ENCODE assay signal across 27 cellular contexts in genomic region chr22:42792453-42792908, GRCh38.
DNase-seq lines count a peak whose midpoint lies in the region; ATAC-seq, FAIRE-seq and TF ChIP-seq lines count a peak whose summit lies in the region.
"Had no signal": no experiment of that assay in that cellular context is flagged by ENCODE, and none has a peak within 500 bp of the region (broad histone marks: within the 10 kb centered on the region; RNA-seq: fewer than 3 reads in every experiment).

No MANE protein-coding gene starts in this region.

- H3K4me2 ChIP-seq in H1 (ENCODE audit: insufficient read depth in 1 of 2, low read depth in 2 of 2, low read length in 2 of 2) (no peak overlapping the region), neural progenitor cell (no peak overlapping the region)
- H3K4me2 ChIP-seq: GM23338 had no signal

- no peak overlapping the region for H2BK12ac ChIP-seq in H1 (ENCODE audit: low read depth, low read length)

- TF ChIP-seq RAD21 in H1 (IDR thresholded peaks at IDR 0.05 in 1 of 2, conservative IDR thresholded peaks at IDR 0.05 in 1 of 2; ENCODE audit: low read depth in 2 of 2, low read length in 2 of 2) = no peak

- H3K36me3 Mint-ChIP-seq in neural progenitor cell = peaks cover 5% of the 10 kb centered on the region

- no peaks in the 10 kb centered on the region for H3K23me2 ChIP-seq in H1 (ENCODE audit: low read depth, low read length)

- H4K91ac ChIP-seq in H1 (replicated peaks; ENCODE audit: insufficient read length, low read length) = peak overlapping the region; percentile 40

- TF ChIP-seq CTCF in Peyer's patch (IDR thresholded peaks at IDR 0.05) (no peak), H1 (IDR thresholded peaks at IDR 0.05; ENCODE audit: control extremely low read depth in 1 of 3, insufficient read depth in 1 of 3, low read depth in 1 of 3, low read length in 3 of 3) (no peak), neural progenitor cell (IDR thresholded peaks at IDR 0.05) (no peak), suprapubic skin (IDR thresholded peaks at IDR 0.05) (no peak), testis (IDR thresholded peaks at IDR 0.05) (no peak)

- no peak overlapping the region for H3K4ac ChIP-seq in H1 (replicated peaks; ENCODE audit: insufficient read length, low read depth, low read length)

- H3K27me3 Mint-ChIP-seq in neural progenitor cell (ENCODE audit: insufficient read depth, low read depth) = peaks cover 6% of the 10 kb centered on the region
- H3K27me3 Mint-ChIP-seq: activated naive CD8-positive, alpha-beta T cell treated with anti-CD3 and anti-CD28 coated beads, Interleukin-2, amount 10 ng/mL, durations not matched to agents 7 days and 5 days had no signal

- intact Hi-C loops in testis (cut with DNase I; ENCODE audit: low total_unique reads) = no loop called here

- H2AFZ ChIP-seq in H1 (ENCODE audit: low read length) (no peak overlapping the region), neural progenitor cell (replicated peaks) (no peak overlapping the region)
- H2AFZ ChIP-seq: GM23338 had no signal

- WGBS in H1 (ENCODE audit: extremely low coverage in 1 of 2, insufficient coverage in 1 of 2, insufficient read length in 1 of 2, insufficient replicate concordance in 2 of 2, low coverage in 1 of 2, low lambda C conversion rate in 2 of 2, missing lambda C conversion rate in 1 of 2), 2 experiments = 85% methylated on average over 13 of the region's 13 CpGs; no CpG with 5 or more reads in 1 of the 2 experiments
- WGBS in suprapubic skin = 90% methylated on average over 7 of the region's 13 CpGs
- 82% methylated on average over 13 of the region's 13 CpGs; no CpG with 5 or more reads in 1 of the 2 donors for WGBS in testis, 2 donors

- peaks cover 3% of the 10 kb centered on the region for H3K4me1 Mint-ChIP-seq in neural progenitor cell
- H3K4me1 Mint-ChIP-seq: activated naive CD8-positive, alpha-beta T cell treated with anti-CD3 and anti-CD28 coated beads, Interleukin-2, amount 10 ng/mL, durations not matched to agents 7 days and 5 days; B cell; memory B cell had no signal

- no peaks in the 10 kb centered on the region for H3F3A ChIP-seq in neural progenitor cell (ENCODE audit: low read depth)

- H4K20me1 ChIP-seq in H1 (replicated peaks in 1 of 2; ENCODE audit: control insufficient read depth in 1 of 2, insufficient read depth in 2 of 2, low read length in 2 of 2) (no peaks in the 10 kb centered on the region), neural progenitor cell (ENCODE audit: low read depth) (no peaks in the 10 kb centered on the region)

- H3K4me3 ChIP-seq in Peyer's patch (no peak overlapping the region), H1 (ENCODE audit: extremely low read depth in 1 of 4, insufficient read depth in 2 of 4, low read depth in 3 of 4, low read length in 4 of 4) (no peak overlapping the region), neural progenitor cell (no peak overlapping the region), suprapubic skin (no peak overlapping the region), testis (no peak overlapping the region)
- H3K4me3 ChIP-seq: GM23338, spleen had no signal

- H3K27me3 ChIP-seq in Peyer's patch (no peaks in the 10 kb centered on the region), H1 (replicated peaks in 1 of 4; ENCODE audit: control insufficient read depth in 3 of 4, extremely low read depth in 1 of 4, insufficient read depth in 3 of 4, low read length in 3 of 4) (no peaks in the 10 kb centered on the region; a peak in 1 of 7 replicates), neural progenitor cell (no peaks in the 10 kb centered on the region), suprapubic skin (no peaks in the 10 kb centered on the region), testis (no peaks in the 10 kb centered on the region)
- H3K27me3 ChIP-seq: neutrophil, spleen had no signal

- peak overlapping the region; percentile 60 for H3K27ac Mint-ChIP-seq in neural progenitor cell
- H3K27ac Mint-ChIP-seq: activated naive CD8-positive, alpha-beta T cell treated with anti-CD3 and anti-CD28 coated beads, Interleukin-2, amount 10 ng/mL, durations not matched to agents 7 days and 5 days; B cell; CD8-positive, alpha-beta T cell; GM23338; HFFc6; memory B cell had no signal

- POLR2A ChIA-PET in H1 (lab: Charles Lee; ENCODE audit: partially characterized antibody) = no interaction called here

- no peak overlapping the region for H4K8ac ChIP-seq in H1 (ENCODE audit: extremely low read depth, insufficient read depth, low read length)

- peak overlapping the region in 3 of 4 donors; percentile 53 to 72 (median 72) for H3K27ac ChIP-seq in Peyer's patch
- H3K27ac ChIP-seq in H1 (ENCODE audit: low read depth, low read length) = no peak overlapping the region
- no peak overlapping the region for H3K27ac ChIP-seq in neural progenitor cell
- peak overlapping the region; percentile 81 for H3K27ac ChIP-seq in suprapubic skin
- H3K27ac ChIP-seq in testis = no peak overlapping the region
- H3K27ac ChIP-seq: HL-60, neutrophil, VCaP had no signal

- H3K9ac ChIP-seq in H1 (replicated peaks in 1 of 4; ENCODE audit: extremely low read depth in 1 of 4, low read depth in 3 of 4, low read length in 3 of 4) (no peak overlapping the region), neural progenitor cell (no peak overlapping the region)

- H3K79me1 ChIP-seq in H1 (ENCODE audit: low read depth, low read length) = no peaks in the 10 kb centered on the region

- no peaks in the 10 kb centered on the region for H3K9me3 ChIP-seq in Peyer's patch
- no peaks in the 10 kb centered on the region for H3K9me3 ChIP-seq in H1 (ENCODE audit: insufficient read depth in 2 of 2, low read depth in 1 of 2, low read length in 1 of 2)
- no peaks in the 10 kb centered on the region for H3K9me3 ChIP-seq in neural progenitor cell (ENCODE audit: low read depth)
- H3K9me3 ChIP-seq in suprapubic skin = no peaks in the 10 kb centered on the region
- no peaks in the 10 kb centered on the region for H3K9me3 ChIP-seq in testis
- H3K9me3 ChIP-seq: neutrophil, spleen had no signal

- H2BK5ac ChIP-seq in H1 (ENCODE audit: low read depth, low read length) = no peak overlapping the region

- CTCF ChIA-PET in H1 (lab: Charles Lee; ENCODE audit: partially characterized antibody) = interaction anchor here (0.7 to 2.2 kb wide), 8 partner anchors 11 to 268 kb away, joined by 3 to 12 read pairs (median 4); no protein-coding TSS in a partner anchor

- no peak overlapping the region for H2BK15ac ChIP-seq in H1 (ENCODE audit: low read length)

- H3K9me3 Mint-ChIP-seq in neural progenitor cell = no peaks in the 10 kb centered on the region
- H3K9me3 Mint-ChIP-seq: activated naive CD8-positive, alpha-beta T cell treated with anti-CD3 and anti-CD28 coated beads, Interleukin-2, amount 10 ng/mL, durations not matched to agents 7 days and 5 days; CD8-positive, alpha-beta T cell; GM23338; HFFc6; memory B cell had no signal

- peak overlapping the region; percentile 54 for H2BK120ac ChIP-seq in H1 (replicated peaks; ENCODE audit: low read depth, low read length)

- no peak for FAIRE-seq in H1 (lab: Jason Lieb, UNC)
- FAIRE-seq: GM12891 had no signal

- TF ChIP-seq POLR2A in Peyer's patch (IDR thresholded peaks at IDR 0.05) (no peak), H1 (IDR thresholded peaks at IDR 0.05; ENCODE audit: control extremely low read depth in 1 of 2, low read depth in 2 of 2, low read length in 2 of 2) (no peak), suprapubic skin (IDR thresholded peaks at IDR 0.05) (no peak), testis (IDR thresholded peaks at IDR 0.05) (no peak)

- H3K4me1 ChIP-seq in Peyer's patch (no peaks in the 10 kb centered on the region), H1 (replicated peaks in 1 of 4; ENCODE audit: control insufficient read depth in 3 of 4, insufficient read depth in 4 of 4, low read length in 3 of 4) (no peaks in the 10 kb centered on the region; a peak in 2 of 7 replicates), neural progenitor cell (no peaks in the 10 kb centered on the region), suprapubic skin (peaks cover 26% of the 10 kb centered on the region), testis (peaks cover 7% of the 10 kb centered on the region)

- DNase-seq in Peyer's patch (no peak), H1 (ENCODE audit: low read depth in 1 of 2, low spot score in 2 of 2) (no peak), neural progenitor cell (ENCODE audit: low spot score) (no peak), suprapubic skin (ENCODE audit: low spot score in 2 of 2) (no peak), testis (no peak), SKM-1 treated with dmso at 0.1 percent for 144 hours (lab: John Stamatoyannopoulos, UW; ENCODE audit: unreplicated experiment) (no peak)
- DNase-seq: activated CD4-positive, alpha-beta T cell treated with anti-CD3 and anti-CD28 coated beads for 48 hours; activated CD8-positive, alpha-beta memory T cell treated with anti-CD3 and anti-CD28 coated beads for 24 hours; activated effector memory CD4-positive, alpha-beta T cell treated with anti-CD3 and anti-CD28 coated beads, Interleukin-2, amount 50 U/mL, for 16 hours; activated T-cell treated with anti-CD3 and anti-CD28 coated beads, Interleukin-2, amount 50 U/mL, for 1 hour; CD8-positive, alpha-beta T cell; DMS 273 treated with DMSO at 0.1 percent for 48 hours; HFFc6; Kasumi-1; MV-4-11; NCI-H510A; spleen; stimulated activated CD4-positive, alpha-beta T cell treated with anti-CD3 and anti-CD28 coated beads, Interleukin-2, amount 100 ng/mL, for 48 hours had no signal

- H3K36me3 ChIP-seq in Peyer's patch = peaks cover 0 to 11% (median 0%) of the 10 kb centered on the region in 3 donors
- H3K36me3 ChIP-seq in H1 (ENCODE audit: control insufficient read depth in 2 of 4, insufficient read depth in 4 of 4, low read length in 3 of 4) = no peaks in the 10 kb centered on the region
- no peaks in the 10 kb centered on the region for H3K36me3 ChIP-seq in neural progenitor cell
- peaks cover 19% of the 10 kb centered on the region for H3K36me3 ChIP-seq in suprapubic skin
- H3K36me3 ChIP-seq in testis (ENCODE audit: low read depth, missing control alignments) = no peaks in the 10 kb centered on the region

- no peak overlapping the region for H3K56ac ChIP-seq in H1 (replicated peaks; ENCODE audit: insufficient read length, low read depth, low read length)

- no peak overlapping the region for H4K5ac ChIP-seq in H1 (ENCODE audit: insufficient read length, low read depth, low read length)

- H3K14ac ChIP-seq in H1 (ENCODE audit: insufficient read length) = no peak overlapping the region

- H3K79me2 ChIP-seq in H1 (ENCODE audit: control insufficient read depth in 1 of 2, insufficient read depth in 2 of 2, low read length in 2 of 2) = no peaks in the 10 kb centered on the region
- no peaks in the 10 kb centered on the region for H3K79me2 ChIP-seq in neural progenitor cell (ENCODE audit: low read depth)

- no peak overlapping the region for H3K23ac ChIP-seq in H1 (ENCODE audit: insufficient read length)

- no peak overlapping the region for H2BK20ac ChIP-seq in H1 (ENCODE audit: low read length)

- H3K18ac ChIP-seq in H1 (ENCODE audit: extremely low read depth, low read length) = no peak overlapping the region

- ATAC-seq in HG03469 (IDR thresholded peaks at IDR 0.05; ENCODE audit: unreplicated experiment) = no peak
- ATAC-seq: CD8-positive, alpha-beta T cell had no signal

- H2AK5ac ChIP-seq in H1 (ENCODE audit: low read depth, low read length) = no peak overlapping the region

- no peak overlapping the region for H3K4me3 Mint-ChIP-seq in neural progenitor cell
- H3K4me3 Mint-ChIP-seq: activated naive CD8-positive, alpha-beta T cell treated with anti-CD3 and anti-CD28 coated beads, Interleukin-2, amount 10 ng/mL, durations not matched to agents 7 days and 5 days; B cell; CD8-positive, alpha-beta T cell; GM23338; HFFc6; memory B cell had no signal

- TF ChIP-seq EP300 in H1 (IDR thresholded peaks at IDR 0.05; ENCODE audit: borderline replicate concordance in 1 of 2, low read depth in 2 of 2, low read length in 2 of 2) = no peak
- TF ChIP-seq EP300 in suprapubic skin (IDR thresholded peaks at IDR 0.05) = no peak

Comparison
In these comparisons a context has a peak if more than half of its experiments do, and no peak if none do; other contexts are left out.
1. H3K27ac ChIP-seq: peak in Peyer's patch (3 of 4) and suprapubic skin (single experiment); none in H1 (single experiment), neural progenitor cell (single experiment) and testis (0 of 2).